8 cellular contexts compared by ENCODE assay signal in genomic region chr3:129627350-129628168, GRCh38. TPM values are rescaled to one million over a fixed set of nuclear protein-coding genes. Genes with fewer than 3 reads are reported as not detected.
DNase-seq lines count a peak whose midpoint lies in the region; ATAC-seq and TF ChIP-seq lines count a peak whose summit lies in the region.

No MANE protein-coding gene starts in this region.

- no peaks in the 10 kb centered on the region for H3K36me3 Mint-ChIP-seq in CD4-positive, CD25-positive, alpha-beta regulatory T cell
- no peaks in the 10 kb centered on the region for H3K36me3 Mint-ChIP-seq in natural killer cell

- intact Hi-C loops in Panc1 (cut with micrococcal nuclease; ENCODE audit: unreplicated experiment): loop anchor here (1.0 to 10.0 kb wide), 3 partner anchors 200 to 467 kb away; no protein-coding TSS in a partner anchor
- intact Hi-C loops in natural killer cell (cut with micrococcal nuclease): loop anchor here (1.0 to 10.0 kb wide), 5 partner anchors 137 to 467 kb away; no protein-coding TSS in a partner anchor

- peak overlapping the region; percentile 80 to 87 (median 80) for H3K27ac Mint-ChIP-seq in CD4-positive, CD25-positive, alpha-beta regulatory T cell
- peak overlapping the region; percentile 66 to 85 for H3K27ac Mint-ChIP-seq in natural killer cell

- H3K4me3 ChIP-seq in CD4-positive, CD25-positive, alpha-beta regulatory T cell (ENCODE audit: low read depth, low read length): peak overlapping the region; percentile 79
- H3K4me3 ChIP-seq in Panc1 (ENCODE audit: low read depth in 2 of 2, low read length in 2 of 2) (peak overlapping the region; percentile 59 to 77), fibroblast of pulmonary artery (replicated peaks; ENCODE audit: low read depth, low read length) (peak overlapping the region; percentile 42), subcutaneous abdominal adipose tissue (ENCODE audit: low read depth in 1 of 5, low read length in 5 of 5) (peak overlapping the region; percentile 63 to 76 (median 67))

- H3K9me3 Mint-ChIP-seq in CD4-positive, CD25-positive, alpha-beta regulatory T cell: peaks cover 0 to 3% (median 0%) of the 10 kb centered on the region in 7 donors
- H3K9me3 Mint-ChIP-seq in natural killer cell: no peaks in the 10 kb centered on the region

- POLR2A ChIA-PET in Panc1 (lab: Charles Lee): no interaction called here

- peaks cover 0 to 18% (median 6%) of the 10 kb centered on the region in 4 donors for H3K4me1 Mint-ChIP-seq in CD4-positive, CD25-positive, alpha-beta regulatory T cell
- H3K4me1 Mint-ChIP-seq in natural killer cell: peaks cover 34 to 38% of the 10 kb centered on the region in 2 donors

- CTCF ChIA-PET in Panc1 (lab: Charles Lee): interaction anchor here (0.6 to 1.2 kb wide), 2 partner anchors 21 to 198 kb away, joined by 4 to 5 read pairs; no protein-coding TSS in a partner anchor

- DNase-seq in CD4-positive, CD25-positive, alpha-beta regulatory T cell: peak; percentile 48 to 89 (median 73)
- DNase-seq in KBM-7 (peak; percentile 88), Panc1 (ENCODE audit: low read depth, low spot score) (peak; percentile 55), fibroblast of pulmonary artery (ENCODE audit: low read depth) (peak; percentile 93), natural killer cell (peak; percentile 55)
- peak; percentile 39 for DNase-seq in activated T-helper 9 cell treated with anti-CD3 and anti-CD28 coated beads, Interleukin-2, amount 50 U/mL, for 16 hours (ENCODE audit: low read depth)

- no peaks in the 10 kb centered on the region for H3K27me3 ChIP-seq in CD4-positive, CD25-positive, alpha-beta regulatory T cell (ENCODE audit: control insufficient read depth, insufficient read depth, low read length)
- no peaks in the 10 kb centered on the region for H3K27me3 ChIP-seq in Panc1 (ENCODE audit: control insufficient read depth, insufficient read depth, low read length)
- no peaks in the 10 kb centered on the region for H3K27me3 ChIP-seq in subcutaneous abdominal adipose tissue (ENCODE audit: control insufficient read depth in 5 of 5, insufficient read depth in 4 of 5, low read length in 5 of 5)

- H3K27me3 Mint-ChIP-seq in CD4-positive, CD25-positive, alpha-beta regulatory T cell: peaks cover 7% of the 10 kb centered on the region
- H3K27me3 Mint-ChIP-seq in natural killer cell (ENCODE audit: low read depth in 2 of 2): no peaks in the 10 kb centered on the region

- H3K9ac ChIP-seq in subcutaneous abdominal adipose tissue (ENCODE audit: low read length in 5 of 5): peak overlapping the region; percentile 87 to 92 (median 89)

- no peak for TF ChIP-seq CTCF in Panc1 (IDR thresholded peaks at IDR 0.05)
- peak; percentile 82 for TF ChIP-seq CTCF in fibroblast of pulmonary artery (IDR thresholded peaks at IDR 0.05; ENCODE audit: low read length, missing control alignments)
- TF ChIP-seq CTCF in natural killer cell (IDR thresholded peaks at IDR 0.05): peak; percentile 75

- H3K27ac ChIP-seq in CD4-positive, CD25-positive, alpha-beta regulatory T cell (ENCODE audit: insufficient read depth, low read length, poor library complexity, severe bottlenecking): peak overlapping the region; percentile 51
- H3K27ac ChIP-seq in Panc1 (ENCODE audit: low read length) (peak overlapping the region; percentile 97), subcutaneous abdominal adipose tissue (ENCODE audit: low read depth, low read length) (peak overlapping the region; percentile 99)

- in situ Hi-C loops in KBM-7 (cut with MboI; ENCODE audit: low pct_unique_long_range_greater_than_20kb, low sequenced_read_pairs): loop anchor here (25.0 kb wide), 1 partner anchor 310 kb away; no protein-coding TSS in a partner anchor
- in situ Hi-C loops in Panc1 (cut with HindIII; ENCODE audit: low pct_unique_long_range_greater_than_20kb, low sequenced_read_pairs): no loop called here

- ATAC-seq in CD4-positive, CD25-positive, alpha-beta regulatory T cell (ENCODE audit: low read depth in 2 of 2): peak; percentile 74 to 77
- peak; percentile 32 for ATAC-seq in GM19463 (IDR thresholded peaks at IDR 0.05; ENCODE audit: unreplicated experiment)
- peak; percentile 53 for ATAC-seq in Panc1
- peak; percentile 71 to 73 (median 71) for ATAC-seq in natural killer cell

- TSS peak; percentile 94 for BruUV-seq in Panc1 (replicated peaks; lab: Mats Ljungman, UMichigan)

- H3K9me3 ChIP-seq in CD4-positive, CD25-positive, alpha-beta regulatory T cell (ENCODE audit: control insufficient read depth in 2 of 2, low read length in 2 of 2): no peaks in the 10 kb centered on the region
- H3K9me3 ChIP-seq in Panc1 (ENCODE audit: control insufficient read depth, insufficient read depth, low read depth, low read length): no peaks in the 10 kb centered on the region
- no peaks in the 10 kb centered on the region for H3K9me3 ChIP-seq in subcutaneous abdominal adipose tissue (ENCODE audit: control insufficient read depth in 5 of 5, low read length in 5 of 5)

- H3K4me1 ChIP-seq in CD4-positive, CD25-positive, alpha-beta regulatory T cell (ENCODE audit: control insufficient read depth, insufficient read depth, low read length, poor library complexity, severe bottlenecking): peaks cover 21% of the 10 kb centered on the region
- peaks cover 36% of the 10 kb centered on the region for H3K4me1 ChIP-seq in Panc1 (ENCODE audit: control insufficient read depth, insufficient read depth, low read length)
- peaks cover 29 to 58% (median 53%) of the 10 kb centered on the region in 5 donors for H3K4me1 ChIP-seq in subcutaneous abdominal adipose tissue (ENCODE audit: control insufficient read depth in 5 of 5, insufficient read depth in 5 of 5, low read length in 5 of 5)

- no peaks in the 10 kb centered on the region for H3K36me3 ChIP-seq in CD4-positive, CD25-positive, alpha-beta regulatory T cell (ENCODE audit: control insufficient read depth, insufficient read depth, low read length)
- H3K36me3 ChIP-seq in Panc1 (ENCODE audit: control insufficient read depth, insufficient read depth, low read length) (no peaks in the 10 kb centered on the region), subcutaneous abdominal adipose tissue (ENCODE audit: control insufficient read depth in 5 of 5, insufficient read depth in 5 of 5, low read length in 5 of 5) (no peaks in the 10 kb centered on the region)

- peak overlapping the region; percentile 88 to 95 (median 90) for H3K4me3 Mint-ChIP-seq in CD4-positive, CD25-positive, alpha-beta regulatory T cell
- peak overlapping the region; percentile 89 for H3K4me3 Mint-ChIP-seq in natural killer cell

RNA-seq across cellular contexts. Expression of gene PLXND1, which starts 21.1 kb away (rescaled TPM):
- total RNA-seq in CD4-positive, CD25-positive, alpha-beta regulatory T cell: 11.3 TPM
- polyA plus RNA-seq in CD4-positive, CD25-positive, alpha-beta regulatory T cell: under 1 TPM in 3 of 4 donors, not detected in 1; 0.48 to 0.88 (median 0.79) TPM
- total RNA-seq in Panc1 (2021; ENCODE audit: unreplicated experiment): 248 TPM
- polyA plus RNA-seq in Panc1 (2012; ENCODE audit: insufficient read length): 456 TPM
- 100 to 1,000 TPM; 135 to 214 (median 189) TPM for total RNA-seq in natural killer cell

Comparison
In these comparisons a context has a peak if more than half of its experiments do, and no peak if none do; other contexts are left out.
1. Peak in every context shown above with its lines: DNase-seq, ATAC-seq, H3K4me3 ChIP-seq and H3K27ac ChIP-seq.
2. DNase-seq: peak in every context shown above with its lines; median percentile 93 in fibroblast of pulmonary artery; 88 in KBM-7; 73 in CD4-positive, CD25-positive, alpha-beta regulatory T cell; 55 in Panc1; 55 in natural killer cell; 39 in activated T-helper 9 cell treated with anti-CD3 and anti-CD28 coated beads, Interleukin-2, amount 50 U/mL, for 16 hours.
3. RNA of gene PLXND1, which starts 21.1 kb away (total RNA-seq): 248 TPM in Panc1 (single experiment) and 135 to 214 TPM in natural killer cell; 11.3 TPM in CD4-positive, CD25-positive, alpha-beta regulatory T cell (single experiment); every median in the first group is over 10 times any median in the second.